In genomic region chr3:171262431-171262830, GRCh38 we compare ENCODE assay signal across 20 cellular contexts.
DNase-seq lines count a peak whose midpoint lies in the region; ATAC-seq, FAIRE-seq and TF ChIP-seq lines count a peak whose summit lies in the region.
"Had no signal": no experiment of that assay in that cellular context is flagged by ENCODE, and none has a peak within 500 bp of the region (broad histone marks: within the 10 kb centered on the region; RNA-seq: fewer than 3 reads in every experiment).

No MANE protein-coding gene starts in this region.

- H4K20me1 ChIP-seq in GM12878 (ENCODE audit: control insufficient read depth, insufficient read depth): no peaks in the 10 kb centered on the region
- peaks cover 9% of the 10 kb centered on the region for H4K20me1 ChIP-seq in smooth muscle cell (ENCODE audit: low read depth)

- H3K4me3 Mint-ChIP-seq in activated CD4-positive, alpha-beta T cell treated with anti-CD3 and anti-CD28 coated beads, Interleukin-2, amount 10 ng/mL, durations not matched to agents 24 days and 14 days: no peak overlapping the region
- H3K4me3 Mint-ChIP-seq: nephron had no signal

- SMC1A ChIA-PET in GM12878 (lab: Charles Lee; ENCODE audit: uncharacterized antibody, unreplicated experiment): interaction anchor here (1.2 to 28.2 kb wide), 7 partner anchors 10 to 85 kb away, joined by 5 to 657 read pairs (median 7); no protein-coding TSS in a partner anchor

- TF ChIP-seq CTCF in GM12878 (IDR thresholded peaks at IDR 0.05 in 2 of 3, conservative IDR thresholded peaks at IDR 0.05 in 1 of 3; ENCODE audit: control insufficient read depth in 2 of 3, extremely low read depth in 1 of 3, insufficient read depth in 1 of 3, low read depth in 3 of 3, low read length in 3 of 3): no peak
- TF ChIP-seq CTCF in smooth muscle cell (IDR thresholded peaks at IDR 0.05; ENCODE audit: borderline replicate concordance, insufficient read depth, poor library complexity, severe bottlenecking): no peak

- WGBS in GM12878 (ENCODE audit: insufficient coverage, insufficient replicate concordance, low lambda C conversion rate, missing lambda C conversion rate): 0% methylated on average over 1 of the region's 1 CpG
- WGBS in smooth muscle cell (ENCODE audit: low lambda C conversion rate): 40% methylated on average over 1 of the region's 1 CpG

- in situ Hi-C loops in GM12878 (cut with MboI): no loop called here

- RAD21 ChIA-PET in GM12878 (lab: Charles Lee; ENCODE audit: unreplicated experiment): interaction anchor here (1.0 to 4.0 kb wide), 9 partner anchors 12 to 98 kb away, joined by 3 to 25 read pairs (median 3); no protein-coding TSS in a partner anchor

- no peak for ATAC-seq in GM12878
- no peak for ATAC-seq in HG02759 (IDR thresholded peaks at IDR 0.05; ENCODE audit: unreplicated experiment)
- ATAC-seq: activated CD4-positive, CD25-positive, alpha-beta regulatory T cell treated with anti-CD3 and anti-CD28 coated beads, Interleukin-2, amount 50 U/mL, for 24 hours had no signal

- peaks cover 11% of the 10 kb centered on the region for H3K36me3 Mint-ChIP-seq in activated CD4-positive, alpha-beta T cell treated with anti-CD3 and anti-CD28 coated beads, Interleukin-2, amount 10 ng/mL, durations not matched to agents 24 days and 14 days (ENCODE audit: low read depth)

- CTCF ChIA-PET in GM12878 (lab: Yijun Ruan, JAX): interaction anchor here (1.1 to 2.8 kb wide), 4 partner anchors 13 to 85 kb away, joined by 3 to 17 read pairs (median 4); no protein-coding TSS in a partner anchor

- POLR2A ChIA-PET in GM12878 (lab: Charles Lee): interaction anchor here (0.8 to 1.8 kb wide), 6 partner anchors 11 to 31 kb away, joined by 3 to 12 read pairs (median 3); no protein-coding TSS in a partner anchor

- no peak overlapping the region for H2AFZ ChIP-seq in GM12878 (ENCODE audit: control insufficient read depth, low read depth, low read length)
- no peak overlapping the region for H2AFZ ChIP-seq in smooth muscle cell (ENCODE audit: low read depth)

- peaks cover 7% of the 10 kb centered on the region for H3K9me3 Mint-ChIP-seq in activated CD4-positive, alpha-beta T cell treated with anti-CD3 and anti-CD28 coated beads, Interleukin-2, amount 10 ng/mL, durations not matched to agents 24 days and 14 days
- H3K9me3 Mint-ChIP-seq: nephron had no signal

- TF ChIP-seq EP300 in GM12878 (IDR thresholded peaks at IDR 0.05; ENCODE audit: borderline replicate concordance in 1 of 2, control insufficient read depth in 1 of 2, low read depth in 2 of 2, low read length in 2 of 2): no peak

- H3K79me2 ChIP-seq in GM12878 (ENCODE audit: control insufficient read depth, insufficient read depth, low read length): peaks cover 96% of the 10 kb centered on the region
- no peaks in the 10 kb centered on the region for H3K79me2 ChIP-seq in smooth muscle cell (ENCODE audit: low read depth)

- H3K4me1 Mint-ChIP-seq in activated CD4-positive, alpha-beta T cell treated with anti-CD3 and anti-CD28 coated beads, Interleukin-2, amount 10 ng/mL, durations not matched to agents 24 days and 14 days: peaks cover 69% of the 10 kb centered on the region

- DNase-seq in activated CD4-positive, alpha-beta T cell treated with anti-CD3 and anti-CD28 coated beads, Interleukin-2, amount 10 ng/mL, durations not matched to agents 24 days and 14 days: peak; percentile 22
- DNase-seq in activated CD4-positive, alpha-beta T cell treated with anti-CD3 and anti-CD28 coated beads for 4 hours: no peak
- DNase-seq in HT-29 (ENCODE audit: low spot score) (peak; percentile 29), GM12878 (ENCODE audit: low read depth, low spot score) (no peak), smooth muscle cell (lab: John Stamatoyannopoulos, UW; ENCODE audit: unreplicated experiment) (no peak), D341Med (ENCODE audit: low spot score) (no peak), GDM1 (lab: John Stamatoyannopoulos, UW) (no peak)
- DNase-seq: amygdala; NCI-H1436; NCI-H2171; NCI-H748 treated with DMSO at 0.1 percent for 48 hours; OCI-M1; posterior cingulate gyrus; stimulated activated CD4-positive, alpha-beta T cell treated with anti-CD3 and anti-CD28 coated beads, Interleukin-4, amount 100 ng/mL, for 24 hours; T-helper 9 cell had no signal

- TF ChIP-seq POLR2A in GM12878 (IDR thresholded peaks at IDR 0.05; ENCODE audit: low read depth, low read length): no peak

- H3K9me3 ChIP-seq in GM12878 (replicated peaks; ENCODE audit: control insufficient read depth, insufficient read depth, low read length) (no peaks in the 10 kb centered on the region; the same call in 2 of the 3 replicates), smooth muscle cell (replicated peaks; ENCODE audit: low read depth) (no peaks in the 10 kb centered on the region)

- intact Hi-C loops in activated CD4-positive, alpha-beta T cell treated with anti-CD3 and anti-CD28 coated beads, Interleukin-2, amount 10 ng/mL, durations not matched to agents 24 days and 14 days (cut with micrococcal nuclease): no loop called here
- intact Hi-C loops in GM12878 (cut with micrococcal nuclease; ENCODE audit: unreplicated experiment): no loop called here

- H3K4me3 ChIP-seq in GM12878 (no peak overlapping the region; the same call in 1 of the 2 replicates), smooth muscle cell (no peak overlapping the region)
- H3K4me3 ChIP-seq: coronary artery had no signal

- no peak for FAIRE-seq in GM12878 (lab: Jason Lieb, UNC)
- FAIRE-seq: A204.1 had no signal

- H3F3A ChIP-seq in smooth muscle cell (ENCODE audit: low read depth): peaks cover 10% of the 10 kb centered on the region

- H3K4me1 ChIP-seq in GM12878 (ENCODE audit: control insufficient read depth, insufficient read depth, low read length): peaks cover 81% of the 10 kb centered on the region
- peaks cover 22% of the 10 kb centered on the region for H3K4me1 ChIP-seq in smooth muscle cell (ENCODE audit: low read depth)

- no peak for TF ChIP-seq RAD21 in GM12878 (IDR thresholded peaks at IDR 0.05; ENCODE audit: insufficient read depth, low read depth, low read length)

- BruUV-seq in GM12878 (replicated peaks; lab: Mats Ljungman, UMichigan): no TSS peak

- H3K36me3 ChIP-seq in GM12878 (ENCODE audit: control insufficient read depth in 2 of 2, insufficient read depth in 2 of 2, low read length in 1 of 2): no peaks in the 10 kb centered on the region
- no peaks in the 10 kb centered on the region for H3K36me3 ChIP-seq in smooth muscle cell (ENCODE audit: low read depth)

- peak overlapping the region; percentile 7; the same call in 1 of the 2 replicates for H3K9ac ChIP-seq in GM12878 (ENCODE audit: control insufficient read depth, insufficient read depth, low read length)
- H3K9ac ChIP-seq in smooth muscle cell (ENCODE audit: low read depth): no peak overlapping the region

- no peak overlapping the region for H3K27ac Mint-ChIP-seq in activated CD4-positive, alpha-beta T cell treated with anti-CD3 and anti-CD28 coated beads, Interleukin-2, amount 10 ng/mL, durations not matched to agents 24 days and 14 days

- H3K27me3 ChIP-seq in GM12878 (replicated peaks in 1 of 2; ENCODE audit: control insufficient read depth in 2 of 2, insufficient read depth in 2 of 2, low read length in 1 of 2): no peaks in the 10 kb centered on the region
- no peaks in the 10 kb centered on the region for H3K27me3 ChIP-seq in smooth muscle cell (ENCODE audit: low read depth)

- H3K4me2 ChIP-seq in GM12878 (ENCODE audit: control insufficient read depth, insufficient read depth): peak overlapping the region; percentile 66
- H3K4me2 ChIP-seq in smooth muscle cell: peak overlapping the region; percentile 57

- no peaks in the 10 kb centered on the region for H3K27me3 Mint-ChIP-seq in activated CD4-positive, alpha-beta T cell treated with anti-CD3 and anti-CD28 coated beads, Interleukin-2, amount 10 ng/mL, durations not matched to agents 24 days and 14 days

- H3K27ac ChIP-seq in GM12878 (ENCODE audit: control insufficient read depth, insufficient read depth): peak overlapping the region; percentile 73
- peak overlapping the region; percentile 39 for H3K27ac ChIP-seq in smooth muscle cell (ENCODE audit: low read depth)

TF ChIP-seq in GM12878, 131 proteins besides CTCF, POLR2A, EP300 and RAD21:
- peak; percentile 44; the same call in 1 of the 2 replicates for TF ChIP-seq RUNX3 (IDR thresholded peaks at IDR 0.05; ENCODE audit: low read length)
- 0 out of 2 replicates have a peak, but pooled peaks have one; percentile 2 for TF ChIP-seq ATF7 (IDR thresholded peaks at IDR 0.05; ENCODE audit: low read depth)
- no peak for TF ChIP-seq CEBPB (IDR thresholded peaks at IDR 0.05; ENCODE audit: borderline replicate concordance in 1 of 2, low read depth in 2 of 2, low read length in 2 of 2)
- no peak for TF ChIP-seq REST (IDR thresholded peaks at IDR 0.05; ENCODE audit: low read depth, low read length)
- no peak for TF ChIP-seq WRNIP1 (IDR thresholded peaks at IDR 0.05; ENCODE audit: borderline replicate concordance, low read depth, low read length)

Comparison
In these comparisons a context has a peak if more than half of its experiments do, and no peak if none do; other contexts are left out.
1. DNase-seq: peak in activated CD4-positive, alpha-beta T cell treated with anti-CD3 and anti-CD28 coated beads, Interleukin-2, amount 10 ng/mL, durations not matched to agents 24 days and 14 days (single experiment) and HT-29 (single experiment); none in activated CD4-positive, alpha-beta T cell treated with anti-CD3 and anti-CD28 coated beads for 4 hours (0 of 2), GM12878 (single experiment), smooth muscle cell (single experiment), D341Med (single experiment) and GDM1 (single experiment).